In genomic region chr12:92771011-92771410, GRCh38 we compare ENCODE assay signal across 16 cellular contexts.
A peak's percentile ranks its signal among the peaks of the same experiment; 100 is the strongest.
DNase-seq lines count a peak whose midpoint lies in the region; ATAC-seq, FAIRE-seq and TF ChIP-seq lines count a peak whose summit lies in the region.
"Had no signal": no experiment of that assay in that cellular context is flagged by ENCODE, and none has a peak within 500 bp of the region (broad histone marks: within the 10 kb centered on the region; RNA-seq: fewer than 3 reads in every experiment).

No MANE protein-coding gene starts in this region.

- DNase-seq in AML-193 (lab: John Stamatoyannopoulos, UW) (peak; percentile 56 to 73), GF-D8 (lab: John Stamatoyannopoulos, UW) (peak; percentile 45), NOMO-1 (lab: John Stamatoyannopoulos, UW; ENCODE audit: unreplicated experiment in 2 of 2) (peak; percentile 68 to 71), endothelial cell of umbilical vein (ENCODE audit: low read depth, low spot score) (peak; percentile 53), BE2C (no peak), colonic mucosa (no peak), D341Med (ENCODE audit: low spot score) (no peak)
- DNase-seq: CD8-positive, alpha-beta memory T cell; Kasumi-1; NCI-H1092; NCI-H187; NCI-H446 treated with DMSO at 0.1 percent for 48 hours; NCI-H748 treated with DMSO at 0.1 percent for 48 hours; SJCRH30 had no signal

- dilution Hi-C loops in endothelial cell of umbilical vein (cut with MboI; ENCODE audit: extremely low pct_ligation_motif_present, low sequenced_read_pairs) = no loop called here

- CTCF ChIA-PET in endothelial cell of umbilical vein (lab: Charles Lee) = interaction anchor here (0.9 to 1.3 kb wide), 2 partner anchors 13 to 54 kb away, joined by 3 read pairs; no protein-coding TSS in a partner anchor

- no peak for TF ChIP-seq POLR2A in endothelial cell of umbilical vein (IDR thresholded peaks at IDR 0.05; ENCODE audit: low read depth, low read length)

- H3K79me2 ChIP-seq in endothelial cell of umbilical vein (ENCODE audit: control insufficient read depth, insufficient read depth, low read length) = no peaks in the 10 kb centered on the region

- H3K9me3 ChIP-seq in endothelial cell of umbilical vein (replicated peaks; ENCODE audit: control insufficient read depth, insufficient read depth, low read length) (no peaks in the 10 kb centered on the region), BE2C (no peaks in the 10 kb centered on the region), colonic mucosa (no peaks in the 10 kb centered on the region)
- H3K9me3 ChIP-seq: A549, SJCRH30 had no signal

- H3K4me1 ChIP-seq in endothelial cell of umbilical vein (ENCODE audit: control insufficient read depth, extremely low read depth, insufficient read depth, low read length) = peaks cover 28% of the 10 kb centered on the region
- H3K4me1 ChIP-seq in BE2C = no peaks in the 10 kb centered on the region
- H3K4me1 ChIP-seq in colonic mucosa = no peaks in the 10 kb centered on the region
- H3K4me1 ChIP-seq: A549, SJCRH30 had no signal

- H3K27me3 ChIP-seq in endothelial cell of umbilical vein (ENCODE audit: control insufficient read depth in 2 of 2, insufficient read depth in 2 of 2, low read length in 2 of 2) (no peaks in the 10 kb centered on the region), BE2C (no peaks in the 10 kb centered on the region), colonic mucosa (no peaks in the 10 kb centered on the region)
- H3K27me3 ChIP-seq: SJCRH30 had no signal

- peaks cover 0 to 7% of the 10 kb centered on the region in 2 experiments for H3K36me3 ChIP-seq in endothelial cell of umbilical vein (ENCODE audit: control insufficient read depth in 2 of 2, extremely low read depth in 1 of 2, insufficient read depth in 2 of 2, low read length in 2 of 2)
- no peaks in the 10 kb centered on the region for H3K36me3 ChIP-seq in BE2C
- H3K36me3 ChIP-seq in colonic mucosa = no peaks in the 10 kb centered on the region

- H3K9ac ChIP-seq in endothelial cell of umbilical vein (replicated peaks; ENCODE audit: extremely low read depth, insufficient read depth, low read length) = no peak overlapping the region
- H3K9ac ChIP-seq in colonic mucosa (ENCODE audit: low read depth in 2 of 2, low read length in 2 of 2) = no peak overlapping the region

- H3K4me2 ChIP-seq in endothelial cell of umbilical vein (ENCODE audit: insufficient read depth, low read length) = peak overlapping the region; percentile 52
- H3K4me2 ChIP-seq: A549 had no signal

- intact Hi-C loops in endothelial cell of umbilical vein (cut with micrococcal nuclease) = no loop called here
- intact Hi-C loops in colonic mucosa (cut with DNase I) = no loop called here

- no peak overlapping the region for H3K4me3 ChIP-seq in endothelial cell of umbilical vein (replicated peaks in 1 of 3; ENCODE audit: insufficient read depth in 1 of 3, low read depth in 1 of 3, low read length in 3 of 3)
- H3K4me3 ChIP-seq in BE2C (ENCODE audit: low read depth, low read length) = no peak overlapping the region
- no peak overlapping the region for H3K4me3 ChIP-seq in colonic mucosa
- H3K4me3 ChIP-seq: A549, SJCRH30 had no signal

- FAIRE-seq in endothelial cell of umbilical vein (lab: Jason Lieb, UNC) = no peak
- FAIRE-seq: A549 had no signal

- no peaks in the 10 kb centered on the region for H3K9me1 ChIP-seq in endothelial cell of umbilical vein (replicated peaks; ENCODE audit: control insufficient read depth, extremely low read depth, insufficient read depth, low read length)

- H3K27ac ChIP-seq in endothelial cell of umbilical vein (ENCODE audit: insufficient read depth, low read depth, low read length) = no peak overlapping the region
- H3K27ac ChIP-seq in colonic mucosa = no peak overlapping the region
- H3K27ac ChIP-seq: A549, SJCRH30 had no signal

- POLR2A ChIA-PET in endothelial cell of umbilical vein (lab: Charles Lee) = no interaction called here

- BruUV-seq in endothelial cell of umbilical vein (replicated peaks; lab: Mats Ljungman, UMichigan) = no TSS peak

- H4K20me1 ChIP-seq in endothelial cell of umbilical vein (replicated peaks; ENCODE audit: control insufficient read depth, extremely low read depth, insufficient read depth, low read length) = no peaks in the 10 kb centered on the region

- H2AFZ ChIP-seq in endothelial cell of umbilical vein (ENCODE audit: low read depth, low read length) = no peak overlapping the region

- no peak for ATAC-seq in HG03039 (IDR thresholded peaks at IDR 0.05; ENCODE audit: unreplicated experiment)
- ATAC-seq: A549 had no signal

- TF ChIP-seq CTCF in endothelial cell of umbilical vein (IDR thresholded peaks at IDR 0.05; ENCODE audit: extremely low read depth in 1 of 2, insufficient read depth in 1 of 2, low read depth in 1 of 2, low read length in 2 of 2) = no peak
- no peak for TF ChIP-seq CTCF in BE2C (IDR thresholded peaks at IDR 0.05; ENCODE audit: low read depth, low read length)
- TF ChIP-seq CTCF in colonic mucosa (IDR thresholded peaks at IDR 0.05) = no peak

TF ChIP-seq in endothelial cell of umbilical vein, 7 proteins besides CTCF, POLR2A, EP300 and RAD21:
- TF ChIP-seq MAX (IDR thresholded peaks at IDR 0.05; ENCODE audit: insufficient read depth, insufficient read length) = no peak
- TF ChIP-seq FOS (IDR thresholded peaks at IDR 0.05; ENCODE audit: borderline replicate concordance, insufficient read depth, low read length) = no peak
- TF ChIP-seq MYC (IDR thresholded peaks at IDR 0.05; ENCODE audit: low read depth, low read length) = no peak
- TF ChIP-seq POLR2AphosphoS5 (IDR thresholded peaks at IDR 0.05; ENCODE audit: insufficient read depth, low read depth, low read length) = no peak
- no peak for TF ChIP-seq JUN (IDR thresholded peaks at IDR 0.05; ENCODE audit: borderline replicate concordance, insufficient read depth, insufficient read length, low read depth)
- TF ChIP-seq GATA2 (IDR thresholded peaks at IDR 0.05; ENCODE audit: insufficient read depth, insufficient read length, low read depth, low read length) = no peak
- TF ChIP-seq EZH2 (IDR thresholded peaks at IDR 0.05; ENCODE audit: borderline replicate concordance, low read depth, low read length, severe bottlenecking) = no peak

Comparison
In these comparisons a context has a peak if more than half of its experiments do, and no peak if none do; other contexts are left out.
1. DNase-seq: peak in AML-193 (2 of 2), GF-D8 (single experiment), NOMO-1 (2 of 2) and endothelial cell of umbilical vein (single experiment); none in BE2C (single experiment), colonic mucosa (single experiment) and D341Med (single experiment).